ENCODE assay signal across 1 cellular context in genomic region chr7:151426486-151426905, GRCh38.
A peak's percentile ranks its signal among the peaks of the same experiment; 100 is the strongest.
TF ChIP-seq lines count a peak whose summit lies in the region.

No MANE protein-coding gene starts in this region.

TF ChIP-seq in HEK293, 187 proteins besides CTCF, POLR2A, EP300 and RAD21 (continued from another document):
- TF ChIP-seq ZNF518A (tag by site-specific recombination; conservative IDR thresholded peaks at IDR 0.05; ENCODE audit: low read depth) (peak; percentile 43; the same call in 1 of the 2 replicates), ZNF792 (tag by site-specific recombination; IDR thresholded peaks at IDR 0.05) (no peak), ZNF747 (tag by site-specific recombination; IDR thresholded peaks at IDR 0.05) (no peak), ZNF776 (tag by site-specific recombination; IDR thresholded peaks at IDR 0.05; ENCODE audit: borderline replicate concordance) (no peak), PRDM6 (tag by site-specific recombination; IDR thresholded peaks at IDR 0.05) (peak; percentile 98), ZNF837 (tag by site-specific recombination; IDR thresholded peaks at IDR 0.05) (no peak), ZNF791 (tag by site-specific recombination; IDR thresholded peaks at IDR 0.05) (no peak)
